Comparison of ENCODE assay signal across 16 cellular contexts in genomic region chr20:14928083-14928482, GRCh38.
DNase-seq lines count a peak whose midpoint lies in the region; ATAC-seq and TF ChIP-seq lines count a peak whose summit lies in the region.
"Had no signal": no experiment of that assay in that cellular context is flagged by ENCODE, and none has a peak within 500 bp of the region (broad histone marks: within the 10 kb centered on the region; RNA-seq: fewer than 3 reads in every experiment).

No MANE protein-coding gene starts in this region.

- DNase-seq in DMS53 (lab: John Stamatoyannopoulos, UW) (peak; percentile 59), NCI-H1105 treated with DMSO at 0.1 percent for 48 hours (lab: John Stamatoyannopoulos, UW) (peak; percentile 70), NCI-H748 treated with DMSO at 0.1 percent for 48 hours (lab: John Stamatoyannopoulos, UW) (peak; percentile 86), foreskin keratinocyte (peak; percentile 32 to 63), Right ventricle myocardium inferior (ENCODE audit: missing footprints) (no peak), right cardiac atrium (no peak)
- DNase-seq: activated gamma-delta T cell treated with Interleukin-2 at 50 U/mL for 16 hours; amygdala; gastrocnemius medialis; HCEC 1CT; Right ventricle myocardium superior; stimulated activated CD4-positive, alpha-beta T cell treated with anti-CD3 and anti-CD28 coated beads, Interleukin-2, amount 100 ng/mL, for 48 hours; substantia nigra; T-helper 9 cell had no signal

- H3K9me3 ChIP-seq in right cardiac atrium (ENCODE audit: control insufficient read depth, low read length): no peaks in the 10 kb centered on the region
- H3K9me3 ChIP-seq: gastrocnemius medialis had no signal

- intact Hi-C loops in Right ventricle myocardium inferior (cut with DNase I) (no loop called here), right cardiac atrium (cut with DNase I) (no loop called here)

- ATAC-seq in foreskin keratinocyte: peak; percentile 16
- no peak for ATAC-seq in Right ventricle myocardium inferior
- ATAC-seq in HG03469 (IDR thresholded peaks at IDR 0.05; ENCODE audit: unreplicated experiment): no peak
- no peak for ATAC-seq in right cardiac atrium
- ATAC-seq: activated CD4-positive, CD25-positive, alpha-beta regulatory T cell treated with anti-CD3 and anti-CD28 coated beads, Interleukin-2, amount 50 U/mL, for 24 hours; gastrocnemius medialis had no signal

- no peak overlapping the region for H3K4me3 ChIP-seq in right cardiac atrium (ENCODE audit: low read length)
- H3K4me3 ChIP-seq: gastrocnemius medialis had no signal

- H3K27me3 ChIP-seq in foreskin keratinocyte: no peaks in the 10 kb centered on the region
- no peaks in the 10 kb centered on the region for H3K27me3 ChIP-seq in right cardiac atrium (ENCODE audit: control insufficient read depth, insufficient read depth)
- H3K27me3 ChIP-seq: gastrocnemius medialis had no signal

- TF ChIP-seq CTCF in foreskin keratinocyte (conservative IDR thresholded peaks at IDR 0.05): no peak

- WGBS in right cardiac atrium: 6% methylated on average over 3 of the region's 3 CpGs

- H3K4me1 ChIP-seq in foreskin keratinocyte (no peaks in the 10 kb centered on the region), right cardiac atrium (ENCODE audit: control insufficient read depth, insufficient read depth, low read length) (no peaks in the 10 kb centered on the region)

- H3K27ac ChIP-seq in foreskin keratinocyte: no peak overlapping the region
- no peak overlapping the region for H3K27ac ChIP-seq in right cardiac atrium (ENCODE audit: low read length)
- H3K27ac ChIP-seq: gastrocnemius medialis had no signal

Comparison
In these comparisons a context has a peak if more than half of its experiments do, and no peak if none do; other contexts are left out.
1. DNase-seq: peak in DMS53 (single experiment), NCI-H1105 treated with DMSO at 0.1 percent for 48 hours (single experiment), NCI-H748 treated with DMSO at 0.1 percent for 48 hours (single experiment) and foreskin keratinocyte (2 of 2); none in Right ventricle myocardium inferior (single experiment) and right cardiac atrium (0 of 3).